Comparison of ENCODE assay signal across 1 cellular context in genomic region chr5:93579561-93580386, GRCh38.
A peak's percentile ranks its signal among the peaks of the same experiment; 100 is the strongest.
TF ChIP-seq lines count a peak whose summit lies in the region.

No MANE protein-coding gene starts in this region.

TF ChIP-seq in HEK293, 187 proteins besides CTCF, POLR2A, EP300 and RAD21 (continued from another document and continues in another):
- TF ChIP-seq PBX3 (CRISPR knock-in tag; IDR thresholded peaks at IDR 0.05) = no peak
- TF ChIP-seq HOXC10 (CRISPR knock-in tag; IDR thresholded peaks at IDR 0.05) = no peak
- TF ChIP-seq ZBTB48 (tag by site-specific recombination; IDR thresholded peaks at IDR 0.05) = 0 out of 2 replicates have a peak, but pooled peaks have one; percentile 21
- no peak for TF ChIP-seq ZNF16 (tag by site-specific recombination; IDR thresholded peaks at IDR 0.05; ENCODE audit: low read depth)
- TF ChIP-seq ZSCAN30 (tag by site-specific recombination; IDR thresholded peaks at IDR 0.05) = no peak
- peak; percentile 50; the same call in 1 of the 2 replicates for TF ChIP-seq ZFP69B (tag by site-specific recombination; IDR thresholded peaks at IDR 0.05)
- TF ChIP-seq FEZF1 (tag by site-specific recombination; IDR thresholded peaks at IDR 0.05) = 0 out of 2 replicates have a peak, but pooled peaks have one; percentile 6
- peak; percentile 57 for TF ChIP-seq ZNF692 (tag by site-specific recombination; IDR thresholded peaks at IDR 0.05)
- no peak for TF ChIP-seq ZNF423 (tag by site-specific recombination; IDR thresholded peaks at IDR 0.05)
- no peak for TF ChIP-seq GLI2 (tag by site-specific recombination; IDR thresholded peaks at IDR 0.05; ENCODE audit: borderline replicate concordance, low read depth)
- peak; percentile 65; the same call in 1 of the 2 replicates for TF ChIP-seq ZNF501 (tag by site-specific recombination; IDR thresholded peaks at IDR 0.05)
- no peak for TF ChIP-seq ZNF138 (tag by site-specific recombination; IDR thresholded peaks at IDR 0.05; ENCODE audit: borderline replicate concordance)
- no peak for TF ChIP-seq RBAK (tag by site-specific recombination; IDR thresholded peaks at IDR 0.05)
- no peak for TF ChIP-seq ZNF223 (tag by site-specific recombination; IDR thresholded peaks at IDR 0.05)
- peak; percentile 13; the same call in 1 of the 2 replicates for TF ChIP-seq BCL11A (tag by site-specific recombination; IDR thresholded peaks at IDR 0.05; ENCODE audit: low read depth)
- TF ChIP-seq ZNF747 (tag by site-specific recombination; IDR thresholded peaks at IDR 0.05) = no peak
- TF ChIP-seq ZSCAN18 (tag by site-specific recombination; IDR thresholded peaks at IDR 0.05) = no peak
- 0 out of 2 replicates have a peak, but pooled peaks have one; percentile 32 for TF ChIP-seq ZBTB7A (tag by site-specific recombination; IDR thresholded peaks at IDR 0.05; ENCODE audit: low read depth)
- TF ChIP-seq ZNF341 (tag by site-specific recombination; IDR thresholded peaks at IDR 0.05; ENCODE audit: low read depth) = peak; percentile 96
- TF ChIP-seq ZFHX2 (tag by site-specific recombination; conservative IDR thresholded peaks at IDR 0.05) = peak; percentile 91
- no peak for TF ChIP-seq KLF8 (tag by site-specific recombination; IDR thresholded peaks at IDR 0.05)
- peak; percentile 82; the same call in 1 of the 2 replicates for TF ChIP-seq ZNF600 (tag by site-specific recombination; IDR thresholded peaks at IDR 0.05)
- TF ChIP-seq ZNF777 (tag by site-specific recombination; IDR thresholded peaks at IDR 0.05; ENCODE audit: borderline replicate concordance) = no peak
- TF ChIP-seq ZNF398 (tag by site-specific recombination; IDR thresholded peaks at IDR 0.05) = peak; percentile 74
- no peak for TF ChIP-seq ZNF148 (tag by site-specific recombination; IDR thresholded peaks at IDR 0.05; ENCODE audit: borderline replicate concordance)
- TF ChIP-seq ZNF580 (tag by site-specific recombination; IDR thresholded peaks at IDR 0.05) = no peak
- TF ChIP-seq ZNF211 (tag by site-specific recombination; IDR thresholded peaks at IDR 0.05; ENCODE audit: low read depth) = no peak
- no peak for TF ChIP-seq ZFP41 (tag by site-specific recombination; IDR thresholded peaks at IDR 0.05; ENCODE audit: borderline replicate concordance)
- TF ChIP-seq ZBTB6 (tag by site-specific recombination; IDR thresholded peaks at IDR 0.05) = 0 out of 2 replicates have a peak, but pooled peaks have one; percentile 5
- no peak; the same call in 1 of the 2 replicates for TF ChIP-seq KLF17 (tag by site-specific recombination; IDR thresholded peaks at IDR 0.05)
- no peak for TF ChIP-seq PRDM4 (tag by site-specific recombination; IDR thresholded peaks at IDR 0.05)
- TF ChIP-seq BCL6B (tag by site-specific recombination; IDR thresholded peaks at IDR 0.05) = no peak
- no peak for TF ChIP-seq ZNF19 (tag by site-specific recombination; IDR thresholded peaks at IDR 0.05; ENCODE audit: low read depth)
- TF ChIP-seq ZNF302 (tag by site-specific recombination; IDR thresholded peaks at IDR 0.05; ENCODE audit: low read depth) = no peak
- TF ChIP-seq ZNF843 (tag by site-specific recombination; IDR thresholded peaks at IDR 0.05) = no peak
- no peak for TF ChIP-seq TRIM28 (IDR thresholded peaks at IDR 0.05; ENCODE audit: borderline replicate concordance, low read length)
- no peak for TF ChIP-seq BCL11B (tag by site-specific recombination; IDR thresholded peaks at IDR 0.05; ENCODE audit: low read depth)
- 0 out of 2 replicates have a peak, but pooled peaks have one; percentile 47 for TF ChIP-seq INSM2 (tag by site-specific recombination; IDR thresholded peaks at IDR 0.05)
- TF ChIP-seq ZNF837 (tag by site-specific recombination; IDR thresholded peaks at IDR 0.05) = no peak
- no peak for TF ChIP-seq ZNF23 (tag by site-specific recombination; IDR thresholded peaks at IDR 0.05; ENCODE audit: borderline replicate concordance)
- TF ChIP-seq ZNF449 (tag by site-specific recombination; IDR thresholded peaks at IDR 0.05) = 0 out of 2 replicates have a peak, but pooled peaks have one; percentile 10
- no peak for TF ChIP-seq ZNF514 (tag by site-specific recombination; IDR thresholded peaks at IDR 0.05)
- no peak for TF ChIP-seq ZNF248 (tag by site-specific recombination; IDR thresholded peaks at IDR 0.05)
- no peak for TF ChIP-seq ZNF174 (tag by site-specific recombination; IDR thresholded peaks at IDR 0.05)
